In genomic region chr9:77589046-77589795, GRCh38 we compare ENCODE assay signal across 12 cellular contexts. TPM values are rescaled to one million over a fixed set of nuclear protein-coding genes. Genes with fewer than 3 reads are reported as not detected.
DNase-seq lines count a peak whose midpoint lies in the region; ATAC-seq and TF ChIP-seq lines count a peak whose summit lies in the region.
"Had no signal": no experiment of that assay in that cellular context is flagged by ENCODE, and none has a peak within 500 bp of the region (broad histone marks: within the 10 kb centered on the region; RNA-seq: fewer than 3 reads in every experiment).

No MANE protein-coding gene starts in this region.

- peaks cover 50% of the 10 kb centered on the region for H3K4me1 ChIP-seq in PC-9 (replicated peaks; ENCODE audit: insufficient read depth)

- H3F3A ChIP-seq in PC-9 (ENCODE audit: insufficient read depth, low read depth) = peaks cover 31% of the 10 kb centered on the region

- ATAC-seq in left colon (peak; percentile 91), HG03039 (IDR thresholded peaks at IDR 0.05; ENCODE audit: unreplicated experiment) (no peak), GM19035 (IDR thresholded peaks at IDR 0.05; ENCODE audit: unreplicated experiment) (no peak), HG02852 (IDR thresholded peaks at IDR 0.05; ENCODE audit: unreplicated experiment) (no peak)

- H3K4me3 ChIP-seq in PC-9 = peak overlapping the region; percentile 45; the same call in 1 of the 2 replicates

- BruUV-seq in PC-9 (replicated peaks; lab: Mats Ljungman, UMichigan) = no TSS peak

- no peaks in the 10 kb centered on the region for H4K20me1 ChIP-seq in PC-9 (ENCODE audit: insufficient read depth)

- peak overlapping the region; percentile 96 for H3K27ac ChIP-seq in PC-9

- no peaks in the 10 kb centered on the region for H3K36me3 ChIP-seq in PC-9 (ENCODE audit: low read depth)

- H3K27me3 ChIP-seq in PC-9 (ENCODE audit: insufficient read depth, low read depth) = no peaks in the 10 kb centered on the region

- CTCF ChIA-PET in PC-9 (lab: Charles Lee) = interaction anchor here (0.9 to 1.4 kb wide), 2 partner anchors 74 to 446 kb away, joined by 3 to 4 read pairs; no protein-coding TSS in a partner anchor

- no peaks in the 10 kb centered on the region for H3K9me3 ChIP-seq in PC-9 (ENCODE audit: insufficient read depth, low read depth)

- intact Hi-C loops in PC-9 (cut with micrococcal nuclease; ENCODE audit: unreplicated experiment) = loop anchor here (1.0 to 5.0 kb wide), 7 partner anchors 60 to 530 kb away; partner anchors contain the start of genes GNA14 and VPS13A
- intact Hi-C loops in left colon (cut with DNase I, micrococcal nuclease) = no loop called here

- POLR2A ChIA-PET in PC-9 (lab: Charles Lee; ENCODE audit: unreplicated experiment) = interaction anchor here (0.6 kb wide), 3 partner anchors 50 to 1626 kb away, joined by 3 to 7 read pairs (median 4); no protein-coding TSS in a partner anchor

- no peak for TF ChIP-seq CTCF in PC-9 (conservative IDR thresholded peaks at IDR 0.05)

- no peaks in the 10 kb centered on the region for H3K9me2 ChIP-seq in PC-9 (ENCODE audit: insufficient read depth)

- H2AFZ ChIP-seq in PC-9 = no peak overlapping the region

- DNase-seq in COLO668 (lab: John Stamatoyannopoulos, UW; ENCODE audit: unreplicated experiment) = peak; percentile 90
- DNase-seq in NCI-H128 (lab: John Stamatoyannopoulos, UW; ENCODE audit: unreplicated experiment) = peak; percentile 9
- peak; percentile 86 to 98 for DNase-seq in PC-9
- peak; percentile 34 to 76 for DNase-seq in left colon
- no peak for DNase-seq in activated CD8-positive, alpha-beta memory T cell treated with anti-CD3 and anti-CD28 coated beads, Interleukin-2, amount 50 U/mL, for 4 hours
- DNase-seq: activated CD4-positive, alpha-beta T cell treated with anti-CD3 and anti-CD28 coated beads, Interleukin-2, amount 50 U/mL, for 48 hours; activated naive CD4-positive, alpha-beta T cell treated with anti-CD3 and anti-CD28 coated beads, Interleukin-2, amount 10 ng/mL, durations not matched to agents 7 days and 5 days; cerebellar nuclear complex; NCI-H526 treated with DMSO at 0.1 percent for 48 hours had no signal

- H3K4me2 ChIP-seq in PC-9 = peak overlapping the region; percentile 83

- no peaks in the 10 kb centered on the region for H3K79me2 ChIP-seq in PC-9 (ENCODE audit: low read depth)

RNA-seq across cellular contexts. Expression of gene GNA14, which starts 58.9 kb away (rescaled TPM):
- total RNA-seq in PC-9 (2021) (1.1 and 1.3 TPM in 2 replicates), left colon (10 to 100 TPM; 12.3 to 13.2 TPM)
